Comparison of ENCODE assay signal across 14 cellular contexts in the genomic region with DNA sequence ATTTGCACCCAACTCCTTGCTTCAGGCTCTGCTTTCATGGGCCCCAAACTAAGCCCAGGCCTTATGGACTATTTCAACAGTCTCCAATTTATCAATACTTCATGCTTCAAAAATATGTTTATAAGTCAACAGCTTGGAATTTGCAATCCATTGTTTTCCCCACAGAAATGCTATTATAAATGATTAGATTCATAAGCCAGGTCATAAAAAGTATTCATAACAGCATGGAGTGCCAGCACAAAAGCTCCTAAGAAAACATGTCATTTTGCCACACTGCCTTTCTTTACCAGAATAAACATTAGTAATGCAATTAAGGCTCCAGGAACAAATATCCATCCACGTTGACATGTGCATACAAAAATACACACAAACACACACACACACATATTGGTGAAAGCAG.
"Had no signal": no experiment of that assay in that cellular context is flagged by ENCODE, and none has a peak within 500 bp of the region (broad histone marks: within the 10 kb centered on the region; RNA-seq: fewer than 3 reads in every experiment).

No MANE protein-coding gene starts in this region.

- H3K4me3 Mint-ChIP-seq: activated naive CD4-positive, alpha-beta T cell treated with anti-CD3 and anti-CD28 coated beads, Interleukin-2, amount 50 U/mL, for 24 hours had no signal

- DNase-seq: activated effector memory CD4-positive, alpha-beta T cell treated with anti-CD3 and anti-CD28 coated beads, Interleukin-2, amount 50 U/mL, for 16 hours; amniotic stem cell; colonic mucosa; esophagus squamous epithelium; foreskin melanocyte; kidney glomerular epithelial cell; left ventricle myocardium superior; right cardiac atrium; small intestine; stomach; testis had no signal

- H3K9me3 ChIP-seq: colonic mucosa, esophagus squamous epithelium, stomach, testis, upper lobe of left lung had no signal

- H3K4me3 ChIP-seq: colonic mucosa, esophagus squamous epithelium, stomach, testis, upper lobe of left lung had no signal

- H3K27me3 Mint-ChIP-seq: activated naive CD4-positive, alpha-beta T cell treated with anti-CD3 and anti-CD28 coated beads, Interleukin-2, amount 50 U/mL, for 24 hours; progenitor cell of endocrine pancreas had no signal

- H3K27ac ChIP-seq: colonic mucosa, esophagus squamous epithelium, stomach, testis, upper lobe of left lung had no signal

- H3K9me3 Mint-ChIP-seq: activated naive CD4-positive, alpha-beta T cell treated with anti-CD3 and anti-CD28 coated beads, Interleukin-2, amount 50 U/mL, for 24 hours had no signal

- H3K27ac Mint-ChIP-seq: activated naive CD4-positive, alpha-beta T cell treated with anti-CD3 and anti-CD28 coated beads, Interleukin-2, amount 50 U/mL, for 24 hours; progenitor cell of endocrine pancreas had no signal

- H3K36me3 ChIP-seq: colonic mucosa, esophagus squamous epithelium, stomach, upper lobe of left lung had no signal

- H3K27me3 ChIP-seq: colonic mucosa, esophagus squamous epithelium, stomach, testis, upper lobe of left lung had no signal

- ATAC-seq: left ventricle myocardium superior, right cardiac atrium had no signal

- H3K4me1 ChIP-seq: colonic mucosa, esophagus squamous epithelium, testis had no signal
